23 cellular contexts compared by ENCODE assay signal in genomic region chr2:106153781-106154180, GRCh38.
"Had no signal": no experiment of that assay in that cellular context is flagged by ENCODE, and none has a peak within 500 bp of the region (broad histone marks: within the 10 kb centered on the region; RNA-seq: fewer than 3 reads in every experiment).

No MANE protein-coding gene starts in this region.

- H3K27ac Mint-ChIP-seq: endodermal cell, neural progenitor cell had no signal

- H3K27ac ChIP-seq: coronary artery, foreskin keratinocyte, left ventricle myocardium inferior, neural progenitor cell, ovary, right atrium auricular region, stomach, thoracic aorta, transverse colon had no signal

- H3K27me3 ChIP-seq: foreskin keratinocyte, neural progenitor cell, ovary, right atrium auricular region, stomach, transverse colon had no signal

- H3K36me3 ChIP-seq: ovary, thoracic aorta had no signal

- H3K4me3 ChIP-seq: coronary artery, left ventricle myocardium inferior, lung, neural progenitor cell, ovary, right atrium auricular region, stomach, thoracic aorta, transverse colon had no signal

- H3K4me1 Mint-ChIP-seq: neural progenitor cell had no signal

- ATAC-seq: foreskin keratinocyte had no signal

- H3K4me1 ChIP-seq: left ventricle myocardium inferior, neural progenitor cell, right atrium auricular region, stomach, transverse colon had no signal

- FAIRE-seq: endothelial cell of umbilical vein, keratinocyte, small intestine had no signal

- H3K27me3 Mint-ChIP-seq: naive B cell had no signal

- H3K9ac ChIP-seq: neural progenitor cell had no signal

- H3K4me2 ChIP-seq: neural progenitor cell had no signal

- H3K4me3 Mint-ChIP-seq: endodermal cell, immature natural killer cell, naive B cell, neural progenitor cell had no signal

- H3K9me3 Mint-ChIP-seq: endodermal cell had no signal

- H2AFZ ChIP-seq: neural progenitor cell had no signal

- DNase-seq: effector CD4-positive, alpha-beta T cell; endodermal cell; erythroblast; foreskin keratinocyte; immature natural killer cell; left ventricle myocardium inferior; mesendoderm; naive B cell; nucleus accumbens; ovary; small intestine; stimulated activated CD4-positive, alpha-beta T cell treated with anti-CD3 and anti-CD28 coated beads, Interleukin-12 subunit alpha, Interleukin-12 subunit beta, amount 100 ng/mL, for 4 hours; stimulated activated naive CD4-positive, alpha-beta T cell; stomach; substantia nigra; transverse colon had no signal
